In genomic region chrX:31272472-31272775, GRCh38 we compare ENCODE assay signal across 26 cellular contexts.
DNase-seq lines count a peak whose midpoint lies in the region; FAIRE-seq and TF ChIP-seq lines count a peak whose summit lies in the region.
"Had no signal": no experiment of that assay in that cellular context is flagged by ENCODE, and none has a peak within 500 bp of the region (broad histone marks: within the 10 kb centered on the region; RNA-seq: fewer than 3 reads in every experiment).

No MANE protein-coding gene starts in this region.

- H3K27me3 ChIP-seq in OCI-LY3 (ENCODE audit: low read depth, low read length) (no peaks in the 10 kb centered on the region), sigmoid colon (no peaks in the 10 kb centered on the region), ovary (no peaks in the 10 kb centered on the region)
- H3K27me3 ChIP-seq: gastroesophageal sphincter, hepatocyte, tibial artery had no signal

- no peaks in the 10 kb centered on the region; the same call in none of the 2 replicates for H3K79me2 ChIP-seq in OCI-LY3 (ENCODE audit: low read length)
- H3K79me2 ChIP-seq: hepatocyte had no signal

- H3K36me3 ChIP-seq in OCI-LY3 (replicated peaks; ENCODE audit: low read depth, low read length) (peaks cover 4% of the 10 kb centered on the region), sigmoid colon (no peaks in the 10 kb centered on the region), ovary (no peaks in the 10 kb centered on the region)
- H3K36me3 ChIP-seq: gastroesophageal sphincter, tibial artery had no signal

- peaks cover 53% of the 10 kb centered on the region for H3K4me1 ChIP-seq in OCI-LY3 (ENCODE audit: low read length)
- H3K4me1 ChIP-seq in sigmoid colon, result no peaks in the 10 kb centered on the region
- no peaks in the 10 kb centered on the region for H3K4me1 ChIP-seq in ovary (ENCODE audit: insufficient read depth)
- H3K4me1 ChIP-seq: gastroesophageal sphincter, tibial artery had no signal

- TF ChIP-seq POLR2A in GM12891 (IDR thresholded peaks at IDR 0.05; ENCODE audit: low read depth, low read length) (no peak), sigmoid colon (IDR thresholded peaks at IDR 0.05) (no peak), ovary (IDR thresholded peaks at IDR 0.05) (no peak)

- H2AFZ ChIP-seq in OCI-LY3 (ENCODE audit: low read depth, low read length), result no peak overlapping the region
- H2AFZ ChIP-seq: hepatocyte had no signal

- no peak for FAIRE-seq in GM12891 (lab: Jason Lieb, UNC)
- FAIRE-seq: endothelial cell of umbilical vein, H1, small intestine had no signal

- no peaks in the 10 kb centered on the region for H3K36me3 Mint-ChIP-seq in mesothelial cell of epicardium
- H3K36me3 Mint-ChIP-seq: naive thymus-derived CD4-positive, alpha-beta T cell had no signal

- TF ChIP-seq CTCF in GM20000 (IDR thresholded peaks at IDR 0.05; ENCODE audit: extremely low read depth, missing control alignments) (no peak), OCI-LY3 (IDR thresholded peaks at IDR 0.05; ENCODE audit: low read depth, low read length) (no peak), mesothelial cell of epicardium (IDR thresholded peaks at IDR 0.05; ENCODE audit: unreplicated experiment) (no peak), sigmoid colon (IDR thresholded peaks at IDR 0.05) (no peak), ovary (IDR thresholded peaks at IDR 0.05) (no peak)

- H3K4me2 ChIP-seq in OCI-LY3 (ENCODE audit: low read length), result peak overlapping the region; percentile 81
- H3K4me2 ChIP-seq: hepatocyte, SK-N-SH had no signal

- WGBS in sigmoid colon, 2 donors, result 58 to 87% methylated on average over 4 of the region's 4 CpGs
- 27 to 45% (median 32%) methylated on average over 4 of the region's 4 CpGs for WGBS in ovary, 3 donors

- H3K4me3 Mint-ChIP-seq in mesothelial cell of epicardium, result no peak overlapping the region
- H3K4me3 Mint-ChIP-seq: activated naive CD8-positive, alpha-beta T cell treated with anti-CD3 and anti-CD28 coated beads, Interleukin-2, amount 50 U/mL, for 24 hours; naive thymus-derived CD4-positive, alpha-beta T cell had no signal

- H3K9ac ChIP-seq in OCI-LY3 (ENCODE audit: low read length), result peak overlapping the region; percentile 61
- H3K9ac ChIP-seq: SK-N-SH had no signal

- peaks cover 44% of the 10 kb centered on the region for H3K9me3 Mint-ChIP-seq in mesothelial cell of epicardium
- H3K9me3 Mint-ChIP-seq: activated naive CD8-positive, alpha-beta T cell treated with anti-CD3 and anti-CD28 coated beads, Interleukin-2, amount 50 U/mL, for 24 hours; naive thymus-derived CD4-positive, alpha-beta T cell had no signal

- H3K27me3 Mint-ChIP-seq in mesothelial cell of epicardium (ENCODE audit: low read depth), result no peaks in the 10 kb centered on the region
- H3K27me3 Mint-ChIP-seq: activated naive CD8-positive, alpha-beta T cell treated with anti-CD3 and anti-CD28 coated beads, Interleukin-2, amount 50 U/mL, for 24 hours had no signal

- H3K27ac ChIP-seq in OCI-LY3 (ENCODE audit: low read length) (peak overlapping the region; percentile 66), sigmoid colon (peak overlapping the region in 1 of 4 donors; percentile 14), ovary (no peak overlapping the region)
- H3K27ac ChIP-seq: gastroesophageal sphincter, hepatocyte, tibial artery had no signal

- DNase-seq in GM12891 (ENCODE audit: insufficient read length, low spot score) (no peak), GM20000 (ENCODE audit: low spot score) (peak; percentile 13), mesothelial cell of epicardium (ENCODE audit: low spot score in 2 of 2, unreplicated experiment in 2 of 2) (no peak), NCI-H1417 treated with DMSO at 0.1 percent for 48 hours (lab: John Stamatoyannopoulos, UW) (no peak), sigmoid colon (no peak), ovary (no peak)
- DNase-seq: ACHN; activated CD4-positive, alpha-beta T cell treated with anti-CD3 and anti-CD28 coated beads for 4 hours; activated CD8-positive, alpha-beta memory T cell treated with anti-CD3 and anti-CD28 coated beads for 24 hours; activated naive CD8-positive, alpha-beta T cell treated with anti-CD3 and anti-CD28 coated beads, Interleukin-2, amount 50 U/mL, for 24 hours; activated T-cell treated with anti-CD3 and anti-CD28 coated beads, Interleukin-2, amount 50 U/mL, for 1 hour; DMS53; KG1; left cardiac atrium; naive thymus-derived CD4-positive, alpha-beta T cell; NCI-H146; OCI-M1; SK-N-SH; small intestine; T-helper 2 cell; tibial artery had no signal

- no peaks in the 10 kb centered on the region for H4K20me1 ChIP-seq in OCI-LY3 (ENCODE audit: insufficient read depth, low read length)

- H3K9me3 ChIP-seq in OCI-LY3 (ENCODE audit: insufficient read depth, low read length) (no peaks in the 10 kb centered on the region), sigmoid colon (no peaks in the 10 kb centered on the region), ovary (no peaks in the 10 kb centered on the region)
- H3K9me3 ChIP-seq: gastroesophageal sphincter, SK-N-SH, tibial artery had no signal

- peaks cover 18% of the 10 kb centered on the region for H3K4me1 Mint-ChIP-seq in mesothelial cell of epicardium
- H3K4me1 Mint-ChIP-seq: activated naive CD8-positive, alpha-beta T cell treated with anti-CD3 and anti-CD28 coated beads, Interleukin-2, amount 50 U/mL, for 24 hours; naive thymus-derived CD4-positive, alpha-beta T cell had no signal

- H3K4me3 ChIP-seq in OCI-LY3 (ENCODE audit: low read length), result peak overlapping the region; percentile 70
- H3K4me3 ChIP-seq in sigmoid colon, result no peak overlapping the region
- no peak overlapping the region for H3K4me3 ChIP-seq in ovary
- H3K4me3 ChIP-seq: gastroesophageal sphincter, hepatocyte, tibial artery had no signal

- intact Hi-C loops in sigmoid colon (cut with DNase I) (no loop called here), ovary (cut with DNase I) (no loop called here)

- no peak for TF ChIP-seq EP300 in sigmoid colon (IDR thresholded peaks at IDR 0.05)
- TF ChIP-seq EP300 in ovary (IDR thresholded peaks at IDR 0.05), result no peak

- H3K27ac Mint-ChIP-seq in mesothelial cell of epicardium, result peak overlapping the region; percentile 43
- H3K27ac Mint-ChIP-seq: activated naive CD8-positive, alpha-beta T cell treated with anti-CD3 and anti-CD28 coated beads, Interleukin-2, amount 50 U/mL, for 24 hours; naive thymus-derived CD4-positive, alpha-beta T cell had no signal

TF ChIP-seq in GM12891, 5 proteins besides CTCF, POLR2A, EP300 and RAD21:
- TF ChIP-seq TAF1 (IDR thresholded peaks at IDR 0.05; ENCODE audit: low read depth, low read length) (no peak), SPI1 (IDR thresholded peaks at IDR 0.05; ENCODE audit: low read depth, low read length) (peak; percentile 29; the same call in 1 of the 2 replicates), POU2F2 (IDR thresholded peaks at IDR 0.05; ENCODE audit: low read depth, low read length) (no peak), PAX5 (IDR thresholded peaks at IDR 0.05; ENCODE audit: insufficient read depth, low read length, severe bottlenecking) (no peak)
